ENCODE assay signal across 24 cellular contexts in genomic region chr2:173775440-173775839, GRCh38.
"Had no signal": no experiment of that assay in that cellular context is flagged by ENCODE, and none has a peak within 500 bp of the region (broad histone marks: within the 10 kb centered on the region; RNA-seq: fewer than 3 reads in every experiment).

No MANE protein-coding gene starts in this region.

- ATAC-seq: activated T-cell treated with anti-CD3 and anti-CD28 coated beads, Interleukin-2, amount 50 U/mL, for 4 hours; Panc1; Right ventricle myocardium inferior had no signal

- H3K4me1 Mint-ChIP-seq: activated CD4-positive, alpha-beta T cell treated with anti-CD3 and anti-CD28 coated beads, Interleukin-2, amount 10 ng/mL, durations not matched to agents 24 days and 14 days; activated naive CD4-positive, alpha-beta T cell treated with anti-CD3 and anti-CD28 coated beads, Interleukin-2, amount 10 ng/mL, durations not matched to agents 7 days and 5 days; activated naive CD8-positive, alpha-beta T cell treated with anti-CD3 and anti-CD28 coated beads, Interleukin-2, amount 10 ng/mL, durations not matched to agents 7 days and 5 days had no signal

- H3K36me3 Mint-ChIP-seq: activated naive CD4-positive, alpha-beta T cell treated with anti-CD3 and anti-CD28 coated beads, Interleukin-2, amount 10 ng/mL, durations not matched to agents 7 days and 5 days; activated naive CD8-positive, alpha-beta T cell treated with anti-CD3 and anti-CD28 coated beads, Interleukin-2, amount 10 ng/mL, durations not matched to agents 7 days and 5 days had no signal

- H3K9me3 Mint-ChIP-seq: activated CD4-positive, alpha-beta T cell treated with anti-CD3 and anti-CD28 coated beads, Interleukin-2, amount 10 ng/mL, durations not matched to agents 24 days and 14 days; activated naive CD4-positive, alpha-beta T cell treated with anti-CD3 and anti-CD28 coated beads, Interleukin-2, amount 10 ng/mL, durations not matched to agents 7 days and 5 days; activated naive CD8-positive, alpha-beta T cell treated with anti-CD3 and anti-CD28 coated beads, Interleukin-2, amount 10 ng/mL, durations not matched to agents 7 days and 5 days; activated T-cell treated with anti-CD3 and anti-CD28 coated beads, Interleukin-2, amount 50 U/mL, for 4 hours had no signal

- H3K4me3 Mint-ChIP-seq: activated CD4-positive, alpha-beta T cell treated with anti-CD3 and anti-CD28 coated beads, Interleukin-2, amount 10 ng/mL, durations not matched to agents 24 days and 14 days; activated naive CD4-positive, alpha-beta T cell treated with anti-CD3 and anti-CD28 coated beads, Interleukin-2, amount 10 ng/mL, durations not matched to agents 7 days and 5 days; activated naive CD8-positive, alpha-beta T cell treated with anti-CD3 and anti-CD28 coated beads, Interleukin-2, amount 10 ng/mL, durations not matched to agents 7 days and 5 days; activated T-cell treated with anti-CD3 and anti-CD28 coated beads, Interleukin-2, amount 50 U/mL, for 4 hours had no signal

- DNase-seq: activated CD4-positive, alpha-beta T cell treated with anti-CD3 and anti-CD28 coated beads, Interleukin-2, amount 10 ng/mL, durations not matched to agents 24 days and 14 days; activated gamma-delta T cell; activated naive CD4-positive, alpha-beta T cell treated with anti-CD3 and anti-CD28 coated beads, Interleukin-2, amount 10 ng/mL, durations not matched to agents 7 days and 5 days; activated naive CD8-positive, alpha-beta T cell treated with anti-CD3 and anti-CD28 coated beads, Interleukin-2, amount 10 ng/mL, durations not matched to agents 7 days and 5 days; activated T-cell treated with anti-CD3 and anti-CD28 coated beads, Interleukin-2, amount 50 U/mL, for 4 hours; adrenal gland; anterior cingulate cortex; caudate nucleus; IMR-90; Kasumi-1; KBM-7; NCI-H1048; NCI-H146; NCI-H2029; NCI-H2107; NCI-H510A treated with DMSO at 0.1 percent for 48 hours; NCI-H69; NK-92 treated with Interleukin-12 subunit alpha and Interleukin-12 subunit beta, amount 100 ng/mL, for 24 hours; OCI-M1; RPMI8226; SK-N-SH; T-helper 1 cell had no signal

- H3K27ac Mint-ChIP-seq: activated CD4-positive, alpha-beta T cell treated with anti-CD3 and anti-CD28 coated beads, Interleukin-2, amount 10 ng/mL, durations not matched to agents 24 days and 14 days; activated naive CD4-positive, alpha-beta T cell treated with anti-CD3 and anti-CD28 coated beads, Interleukin-2, amount 10 ng/mL, durations not matched to agents 7 days and 5 days; activated naive CD8-positive, alpha-beta T cell treated with anti-CD3 and anti-CD28 coated beads, Interleukin-2, amount 10 ng/mL, durations not matched to agents 7 days and 5 days had no signal

- H3K27me3 Mint-ChIP-seq: activated naive CD8-positive, alpha-beta T cell treated with anti-CD3 and anti-CD28 coated beads, Interleukin-2, amount 10 ng/mL, durations not matched to agents 7 days and 5 days had no signal
